Comparison of ENCODE assay signal across 28 cellular contexts in genomic region chr2:5491486-5491885, GRCh38.
"Had no signal": no experiment of that assay in that cellular context is flagged by ENCODE, and none has a peak within 500 bp of the region (broad histone marks: within the 10 kb centered on the region; RNA-seq: fewer than 3 reads in every experiment).

No MANE protein-coding gene starts in this region.

- H2AFZ ChIP-seq: PC-9 had no signal

- H3K4me1 ChIP-seq: SJCRH30 had no signal

- H3K4me2 ChIP-seq: PC-9 had no signal

- H3K27ac ChIP-seq: PC-9, RWPE1, SJCRH30, SK-N-MC had no signal

- ATAC-seq: Panc1, Right ventricle myocardium inferior, SK-N-SH treated with all-trans-retinoic acid at 6 μM for 48 hours, T-cell had no signal

- H3K4me3 ChIP-seq: PC-9, SJCRH30, SK-N-MC had no signal

- H3K36me3 ChIP-seq: SJCRH30 had no signal

- DNase-seq: Karpas-422, MM.1S, MV-4-11, NCI-H1092, NCI-H1105, NCI-H1417 treated with DMSO at 0.1 percent for 48 hours, NCI-H1436 treated with DMSO at 0.1 percent for 48 hours, NCI-H1694 treated with DMSO at 0.1 percent for 48 hours, NCI-H187 treated with DMSO at 0.1 percent for 48 hours, NCI-H2029, NCI-H2081, NCI-H2227 treated with DMSO at 0.1 percent for 48 hours, NCI-H345, NCI-H446, NCI-H510A treated with DMSO at 0.1 percent for 48 hours, NCI-H524 treated with DMSO at 0.1 percent for 48 hours, NCI-H526 treated with DMSO at 0.1 percent for 48 hours, NCI-H774, PC-9, SHP77, SIG-M5, SJCRH30, T-cell had no signal
